Comparison of ENCODE assay signal across 8 cellular contexts in the genomic region with DNA sequence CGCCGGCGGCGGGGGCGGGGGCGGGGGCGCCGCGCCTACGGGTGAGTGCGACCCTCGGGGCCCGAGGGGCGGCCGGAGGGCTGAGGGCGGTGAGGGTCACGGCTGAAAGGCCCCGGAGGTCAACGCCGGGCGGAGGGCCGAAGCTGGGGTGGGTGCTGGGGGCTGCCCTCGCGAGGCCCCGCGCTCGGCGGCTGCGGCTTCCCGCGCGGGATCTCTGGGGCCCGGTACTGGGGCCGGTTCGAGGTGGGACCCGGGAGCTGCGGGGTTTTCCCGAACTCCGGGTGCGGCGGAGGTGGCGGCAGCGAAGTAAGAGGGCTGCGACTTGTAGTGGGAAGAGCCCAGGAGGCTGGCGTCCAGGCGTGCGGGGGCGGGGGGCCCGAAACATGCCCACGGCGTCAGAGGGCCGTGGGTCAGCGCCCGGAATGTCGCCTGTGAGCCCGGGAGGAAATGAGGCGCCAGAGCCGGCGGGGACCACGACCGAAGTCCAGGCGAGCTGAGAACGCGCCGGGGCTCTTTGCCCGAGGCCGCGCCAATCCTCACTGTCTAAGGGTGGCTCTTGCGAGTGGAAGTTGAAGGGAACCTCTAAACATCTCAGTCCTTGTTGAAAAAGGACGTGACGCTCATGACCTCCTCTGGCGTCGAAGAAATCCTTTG. TPM values are rescaled to one million over a fixed set of nuclear protein-coding genes. Genes with fewer than 3 reads are reported as not detected.
A peak's percentile ranks its signal among the peaks of the same experiment; 100 is the strongest.
DNase-seq lines count a peak whose midpoint lies in the region; ATAC-seq, FAIRE-seq and TF ChIP-seq lines count a peak whose summit lies in the region.

No MANE protein-coding gene starts in this region.

- H3K4me1 ChIP-seq in KMS-11 (ENCODE audit: low read depth, poor library complexity, severe bottlenecking) (peaks cover 5% of the 10 kb centered on the region), HepG2 (ENCODE audit: insufficient read depth, low read length) (peaks cover 63% of the 10 kb centered on the region), suprapubic skin (peaks cover 14% of the 10 kb centered on the region)

- no peak for TF ChIP-seq RAD21 in HepG2 (CRISPR knock-in tag; IDR thresholded peaks at IDR 0.05)

- H3K27me3 ChIP-seq in KMS-11 (ENCODE audit: insufficient read depth, low read depth) = no peaks in the 10 kb centered on the region
- H3K27me3 ChIP-seq in HepG2 (ENCODE audit: control insufficient read depth in 1 of 2, insufficient read depth in 2 of 2, low read length in 2 of 2) = no peaks in the 10 kb centered on the region
- no peaks in the 10 kb centered on the region for H3K27me3 ChIP-seq in suprapubic skin

- no peaks in the 10 kb centered on the region for H3K9me3 ChIP-seq in HepG2 (ENCODE audit: low read length)
- H3K9me3 ChIP-seq in suprapubic skin = no peaks in the 10 kb centered on the region

- peaks cover 16% of the 10 kb centered on the region for H3K27me3 Mint-ChIP-seq in activated T-cell treated with anti-CD3 and anti-CD28 coated beads, Interleukin-2, amount 50 U/mL, for 4 hours (ENCODE audit: low read depth)

- H3K4me3 ChIP-seq in KMS-11 (IDR thresholded peaks at IDR 0.05; ENCODE audit: insufficient read depth, low read depth, low read length) (no peak overlapping the region), HepG2 (replicated peaks in 1 of 3; ENCODE audit: insufficient read depth in 1 of 3, low read depth in 2 of 3, low read length in 3 of 3) (peak overlapping the region; percentile 65 to 74 (median 74)), suprapubic skin (peak overlapping the region; percentile 80)

- H4K20me1 ChIP-seq in KMS-11 (ENCODE audit: insufficient read depth) (no peaks in the 10 kb centered on the region), HepG2 (ENCODE audit: insufficient read depth, low read length) (no peaks in the 10 kb centered on the region)

- H3K36me3 Mint-ChIP-seq in activated T-cell treated with anti-CD3 and anti-CD28 coated beads, Interleukin-2, amount 50 U/mL, for 4 hours (ENCODE audit: insufficient read depth) = no peaks in the 10 kb centered on the region

- no peaks in the 10 kb centered on the region for H3K9me3 Mint-ChIP-seq in activated T-cell treated with anti-CD3 and anti-CD28 coated beads, Interleukin-2, amount 50 U/mL, for 4 hours

- 0% methylated on average over 3 of the region's 73 CpGs for WGBS in HepG2 (ENCODE audit: low lambda C conversion rate)
- WGBS in suprapubic skin = 42% methylated on average over 21 of the region's 73 CpGs

- H3K4me2 ChIP-seq in KMS-11 (peak overlapping the region; percentile 79; the same call in 1 of the 2 replicates), HepG2 (ENCODE audit: low read depth, low read length) (peak overlapping the region; percentile 80)

- peak; percentile 40 to 42 for ATAC-seq in activated T-cell treated with anti-CD3 and anti-CD28 coated beads, Interleukin-2, amount 50 U/mL, for 4 hours
- ATAC-seq in HepG2 (peak; percentile 38), HG03520 (IDR thresholded peaks at IDR 0.05; ENCODE audit: unreplicated experiment) (no peak)

- TF ChIP-seq EP300 in HepG2 (IDR thresholded peaks at IDR 0.05; ENCODE audit: low read depth in 2 of 2, low read length in 2 of 2) (0 out of 4 replicates have a peak, but pooled peaks of 1 of the 2 experiments have one; percentile 15), HepG2 (CRISPR knock-in tag; IDR thresholded peaks at IDR 0.05; ENCODE audit: borderline replicate concordance) (no peak), suprapubic skin (IDR thresholded peaks at IDR 0.05) (no peak)

- peak; percentile 11 to 55; a peak in 3 of 4 replicates for TF ChIP-seq POLR2A in HepG2 (IDR thresholded peaks at IDR 0.05; ENCODE audit: insufficient read depth in 1 of 2, low read depth in 2 of 2, low read length in 2 of 2)
- TF ChIP-seq POLR2A in suprapubic skin (IDR thresholded peaks at IDR 0.05) = no peak

- peak overlapping the region; percentile 95 for H2AFZ ChIP-seq in KMS-11 (ENCODE audit: low read depth)
- no peak overlapping the region for H2AFZ ChIP-seq in HepG2 (ENCODE audit: low read length)

- intact Hi-C loops in HepG2 (cut with micrococcal nuclease; ENCODE audit: unreplicated experiment) = loop anchor here (2.0 to 5.0 kb wide), 3 partner anchors 25 to 724 kb away; no protein-coding TSS in a partner anchor

- H3K36me3 ChIP-seq in KMS-11 (ENCODE audit: insufficient read depth) (no peaks in the 10 kb centered on the region), HepG2 (replicated peaks in 1 of 2; ENCODE audit: control insufficient read depth in 1 of 2, insufficient read depth in 2 of 2, low read length in 2 of 2) (no peaks in the 10 kb centered on the region), suprapubic skin (no peaks in the 10 kb centered on the region)

- POLR2A ChIA-PET in HepG2 (lab: Yijun Ruan, JAX) = interaction anchor here (1.4 to 1.9 kb wide), 2 partner anchors 11 to 17 kb away, joined by 4 to 8 read pairs; no protein-coding TSS in a partner anchor

- H3K79me2 ChIP-seq in KMS-11 (ENCODE audit: insufficient read depth, low read depth) (no peaks in the 10 kb centered on the region), HepG2 (ENCODE audit: insufficient read depth, low read length) (peaks cover 36% of the 10 kb centered on the region)

- H3K27ac ChIP-seq in KMS-11 = no peak overlapping the region
- H3K27ac ChIP-seq in HepG2 (ENCODE audit: extremely low read length, insufficient read depth, low read length) = peak overlapping the region; percentile 99
- H3K27ac ChIP-seq in suprapubic skin = peak overlapping the region; percentile 96

- in situ Hi-C loops in HepG2 (cut with HindIII; ENCODE audit: extremely low pct_ligation_motif_present, low pct_unique_long_range_greater_than_20kb) = no loop called here

- no TSS peak for BruUV-seq in HepG2 (replicated peaks; lab: Mats Ljungman, UMichigan)

- FAIRE-seq in HepG2 (lab: Jason Lieb, UNC) = no peak

- peaks cover 3% of the 10 kb centered on the region for H3K4me1 Mint-ChIP-seq in activated T-cell treated with anti-CD3 and anti-CD28 coated beads, Interleukin-2, amount 50 U/mL, for 4 hours (ENCODE audit: low read depth)

- H3K4me3 Mint-ChIP-seq in activated T-cell treated with anti-CD3 and anti-CD28 coated beads, Interleukin-2, amount 50 U/mL, for 4 hours = peak overlapping the region; percentile 64

- TF ChIP-seq CTCF in KMS-11 (conservative IDR thresholded peaks at IDR 0.05; ENCODE audit: low read depth, low read length) (no peak), HepG2 (CRISPR knock-in tag; IDR thresholded peaks at IDR 0.05) (no peak), suprapubic skin (IDR thresholded peaks at IDR 0.05) (no peak)

- CTCF ChIA-PET in HepG2 (lab: Yijun Ruan, JAX; ENCODE audit: low intra/inter-chr PET ratio, low total read pairs) = no interaction called here

- H3K9ac ChIP-seq in KMS-11 = peak overlapping the region; percentile 44; the same call in 1 of the 2 replicates
- peak overlapping the region; percentile 81 for H3K9ac ChIP-seq in HepG2 (ENCODE audit: insufficient read depth, low read depth, low read length)

- no peak for DNase-seq in activated T-cell treated with anti-CD3 and anti-CD28 coated beads, Interleukin-2, amount 50 U/mL, for 4 hours
- DNase-seq in activated T-cell treated with anti-CD3 and anti-CD28 coated beads, Interleukin-2, amount 50 U/mL, for 1 hour = no peak
- DNase-seq in cerebellar cortex (ENCODE audit: low spot score) = peak; percentile 1
- peak; percentile 10 for DNase-seq in HepG2 (ENCODE audit: low spot score)
- DNase-seq in suprapubic skin (ENCODE audit: low spot score in 2 of 2) = peak in 1 of 2 donors; percentile 73
- DNase-seq in Ammon's horn (ENCODE audit: low spot score) = no peak

TF ChIP-seq in HepG2, 621 proteins besides CTCF, POLR2A, EP300 and RAD21 (continues in another document):
- no peak for TF ChIP-seq CHD4 (IDR thresholded peaks at IDR 0.05; ENCODE audit: borderline replicate concordance, low read length)

RNA-seq across cellular contexts. Expression of a gene that starts 0.4 kb away (rescaled TPM):
- total RNA-seq in activated T-cell treated with anti-CD3 and anti-CD28 coated beads, Interleukin-2, amount 50 U/mL, for 4 hours = 1 to 10 TPM in 1 of 3 donors, under 1 TPM in 2; 0.26 to 2.0 (median 0.40) TPM
- total RNA-seq in HepG2 (2016; rRNA removed; fragmentation: Illumina TruSeq; extraction: Trizol) (31.3 and 56.6 TPM in 2 replicates), suprapubic skin (10 to 100 TPM; 20.7 to 26.2 (median 24.8) TPM)
- 16.2 and 19.9 TPM in 2 replicates for total RNA-seq in HepG2 (2016; cell fraction: cytosol; rRNA removed; fragmentation: Illumina TruSeq; extraction: Trizol; ENCODE audit: low read depth)
- 29.1 and 55.6 TPM in 2 replicates for total RNA-seq in HepG2 (2016; cell fraction: insoluble cytoplasmic fraction; rRNA removed; fragmentation: Illumina TruSeq; extraction: Trizol)
- 29.6 and 33.1 TPM in 2 replicates for total RNA-seq in HepG2 (2016; cell fraction: membrane; rRNA removed; fragmentation: Illumina TruSeq; extraction: Trizol)
- 46.9 and 60.6 TPM in 2 replicates for total RNA-seq in HepG2 (2016; cell fraction: nucleus; rRNA removed; fragmentation: Illumina TruSeq; extraction: Trizol)
- polyA plus RNA-seq in HepG2 (2011; rRNA removed) = 51.4 and 73.5 TPM in 2 replicates
- polyA plus RNA-seq in HepG2 (2011; cell fraction: cytosol; rRNA removed) = 37.6 and 53.6 TPM in 2 replicates
- polyA plus RNA-seq in HepG2 (2011; cell fraction: nucleus; rRNA removed) = 14.4 and 16.3 TPM in 2 replicates
- polyA plus RNA-seq in HepG2 (2012) = 46.5 and 51.7 TPM in 2 replicates
- 12.8 and 13.5 TPM in 2 replicates for polyA plus RNA-seq in HepG2 (2016; cell fraction: cytosol; fragmentation: Illumina TruSeq; extraction: Trizol; ENCODE audit: low read depth)
- polyA plus RNA-seq in HepG2 (2016; cell fraction: insoluble cytoplasmic fraction; fragmentation: Illumina TruSeq; extraction: Trizol; ENCODE audit: low read depth) = 28.0 and 29.4 TPM in 2 replicates
- polyA plus RNA-seq in HepG2 (2016; cell fraction: membrane; fragmentation: Illumina TruSeq; extraction: Trizol; ENCODE audit: low read depth) = 22.0 and 23.4 TPM in 2 replicates
- polyA plus RNA-seq in HepG2 (2016; cell fraction: nucleus; fragmentation: Illumina TruSeq; extraction: Trizol; ENCODE audit: insufficient read depth, low read depth) = 59.8 and 60.8 TPM in 2 replicates
- polyA minus RNA-seq in HepG2 (2011; rRNA and poly(A)+ RNA removed; ENCODE audit: low replicate concordance) = 17.3 and 29.2 TPM in 2 replicates
- polyA minus RNA-seq in HepG2 (2011; cell fraction: cytosol; rRNA and poly(A)+ RNA removed) = 49.9 and 51.3 TPM in 2 replicates
- polyA minus RNA-seq in HepG2 (2011; cell fraction: nucleus; rRNA and poly(A)+ RNA removed) = 44.3 and 46.5 TPM in 2 replicates

Comparison
In these comparisons a context has a peak if more than half of its experiments do, and no peak if none do; other contexts are left out.
1. DNase-seq: peak in cerebellar cortex (single experiment) and HepG2 (single experiment); none in activated T-cell treated with anti-CD3 and anti-CD28 coated beads, Interleukin-2, amount 50 U/mL, for 4 hours (single experiment), activated T-cell treated with anti-CD3 and anti-CD28 coated beads, Interleukin-2, amount 50 U/mL, for 1 hour (single experiment) and Ammon's horn (single experiment).
2. POLR2A ChIP-seq: peak in HepG2 (2 of 2); none in suprapubic skin (0 of 2).
3. RNA of a gene that starts 0.4 kb away (total RNA-seq): 16.2 to 60.6 TPM in HepG2 and 20.7 to 26.2 TPM in suprapubic skin; 0.26 to 2.0 TPM in activated T-cell treated with anti-CD3 and anti-CD28 coated beads, Interleukin-2, amount 50 U/mL, for 4 hours; every median in the first group is over 4 times any median in the second.